Comparison of ENCODE assay signal across 21 cellular contexts in genomic region chr4:13704020-13704419, GRCh38.
DNase-seq lines count a peak whose midpoint lies in the region; ATAC-seq and TF ChIP-seq lines count a peak whose summit lies in the region.
"Had no signal": no experiment of that assay in that cellular context is flagged by ENCODE, and none has a peak within 500 bp of the region (broad histone marks: within the 10 kb centered on the region; RNA-seq: fewer than 3 reads in every experiment).

No MANE protein-coding gene starts in this region.

- no peaks in the 10 kb centered on the region for H3K79me2 ChIP-seq in PC-3 (ENCODE audit: low read length)

- H3K9me3 ChIP-seq in BLaER1 treated with 17β-estradiol and CSF1 and Interleukin-3, amounts not matched to agents 10 nM and 100 nM (replicated peaks in 1 of 11), result no peaks in the 10 kb centered on the region
- H3K9me3 ChIP-seq in Peyer's patch, result no peaks in the 10 kb centered on the region
- no peaks in the 10 kb centered on the region for H3K9me3 ChIP-seq in PC-3 (ENCODE audit: low read length)
- H3K9me3 ChIP-seq: thyroid gland had no signal

- intact Hi-C loops in left colon (cut with DNase I, micrococcal nuclease), result no loop called here
- intact Hi-C loops in PC-3 (cut with micrococcal nuclease), result loop anchor here (5.0 to 10.0 kb wide), 3 partner anchors 151 to 478 kb away; no protein-coding TSS in a partner anchor

- TF ChIP-seq CTCF in Peyer's patch (IDR thresholded peaks at IDR 0.05), result no peak
- no peak for TF ChIP-seq CTCF in PC-3 (conservative IDR thresholded peaks at IDR 0.05; ENCODE audit: low read depth, low read length)

- peaks cover 0 to 20% (median 7%) of the 10 kb centered on the region in 10 experiments; a peak in 16 of 20 replicates for H3K4me1 ChIP-seq in BLaER1 treated with 17β-estradiol and CSF1 and Interleukin-3, amounts not matched to agents 10 nM and 100 nM
- H3K4me1 ChIP-seq in Peyer's patch, result peaks cover 0 to 50% (median 4%) of the 10 kb centered on the region in 4 donors
- peaks cover 58% of the 10 kb centered on the region for H3K4me1 ChIP-seq in PC-3 (ENCODE audit: insufficient read depth, low read length)
- H3K4me1 ChIP-seq: thyroid gland had no signal

- H3K9ac ChIP-seq in BLaER1 treated with 17β-estradiol and CSF1 and Interleukin-3, amounts not matched to agents 10 nM and 100 nM, result no peak overlapping the region
- no peak overlapping the region for H3K9ac ChIP-seq in PC-3 (ENCODE audit: low read length)

- POLR2A ChIA-PET in PC-3 (lab: Charles Lee; ENCODE audit: unreplicated experiment), result no interaction called here

- CTCF ChIA-PET in PC-3 (lab: Charles Lee), result no interaction called here

- no peaks in the 10 kb centered on the region for H3K36me3 ChIP-seq in BLaER1 treated with 17β-estradiol and CSF1 and Interleukin-3, amounts not matched to agents 10 nM and 100 nM
- no peaks in the 10 kb centered on the region for H3K36me3 ChIP-seq in Peyer's patch
- H3K36me3 ChIP-seq in PC-3 (ENCODE audit: low read depth, low read length), result no peaks in the 10 kb centered on the region
- H3K36me3 ChIP-seq: thyroid gland had no signal

- no peaks in the 10 kb centered on the region for H3K9me2 ChIP-seq in PC-3 (replicated peaks; ENCODE audit: low read length)

- peaks cover 9% of the 10 kb centered on the region for H3F3A ChIP-seq in PC-3 (ENCODE audit: low read length, unreplicated experiment)

- no TSS peak for BruUV-seq in PC-3 (replicated peaks; lab: Mats Ljungman, UMichigan)

- TF ChIP-seq POLR2A in Peyer's patch (IDR thresholded peaks at IDR 0.05), result peak in 1 of 2 donors; percentile 12

- H4K20me1 ChIP-seq in BLaER1 treated with 17β-estradiol and CSF1 and Interleukin-3, amounts not matched to agents 10 nM and 100 nM, result no peaks in the 10 kb centered on the region
- H4K20me1 ChIP-seq in PC-3 (ENCODE audit: low read length), result no peaks in the 10 kb centered on the region

- in situ Hi-C loops in KBM-7 (cut with MboI; ENCODE audit: low pct_unique_long_range_greater_than_20kb, low sequenced_read_pairs), result no loop called here

- no peak overlapping the region for H3K27ac ChIP-seq in BLaER1 treated with 17β-estradiol and CSF1 and Interleukin-3, amounts not matched to agents 10 nM and 100 nM
- H3K27ac ChIP-seq in Peyer's patch (peak overlapping the region in 3 of 4 donors; percentile 47 to 81 (median 60)), substantia nigra (ENCODE audit: low read depth, low read length, poor library complexity, severe bottlenecking) (no peak overlapping the region), PC-3 (ENCODE audit: low read length) (no peak overlapping the region)
- H3K27ac ChIP-seq: thyroid gland had no signal

- no peaks in the 10 kb centered on the region for H3K27me3 ChIP-seq in BLaER1 treated with 17β-estradiol and CSF1 and Interleukin-3, amounts not matched to agents 10 nM and 100 nM
- H3K27me3 ChIP-seq in Peyer's patch, result no peaks in the 10 kb centered on the region
- no peaks in the 10 kb centered on the region for H3K27me3 ChIP-seq in PC-3 (ENCODE audit: low read length)
- H3K27me3 ChIP-seq: thyroid gland had no signal

- peak; percentile 75 for ATAC-seq in left colon
- no peak for ATAC-seq in PC-3
- ATAC-seq in GM21786 (IDR thresholded peaks at IDR 0.05; ENCODE audit: unreplicated experiment), result no peak
- ATAC-seq in GM18502 (IDR thresholded peaks at IDR 0.05; ENCODE audit: poor library complexity, unreplicated experiment), result no peak
- ATAC-seq: activated CD4-positive, alpha-beta T cell treated with anti-CD3 and anti-CD28 coated beads for 36 hours had no signal

- H3K4me2 ChIP-seq in BLaER1 treated with 17β-estradiol and CSF1 and Interleukin-3, amounts not matched to agents 10 nM and 100 nM, result peak overlapping the region in 9 of 11 experiments; percentile 8 to 52 (median 34); a peak in 12 of 22 replicates
- H3K4me2 ChIP-seq in PC-3 (ENCODE audit: low read length), result no peak overlapping the region

- H3K4me3 ChIP-seq in BLaER1 treated with 17β-estradiol and CSF1 and Interleukin-3, amounts not matched to agents 10 nM and 100 nM, result no peak overlapping the region
- H3K4me3 ChIP-seq in Peyer's patch (no peak overlapping the region), PC-3 (ENCODE audit: low read length) (no peak overlapping the region)
- H3K4me3 ChIP-seq: lung, thyroid gland had no signal

- DNase-seq in KBM-7 (peak; percentile 26), Peyer's patch (peak in 1 of 3 donors; percentile 55), left colon (peak in 1 of 2 donors; percentile 16), substantia nigra (lab: John Stamatoyannopoulos, UW) (no peak), PC-3 (no peak)
- DNase-seq: activated CD4-positive, alpha-beta T cell treated with anti-CD3 and anti-CD28 coated beads for 36 hours; activated CD8-positive, alpha-beta memory T cell treated with anti-CD3 and anti-CD28 coated beads for 24 hours; activated T-cell treated with anti-CD3 and anti-CD28 coated beads, Interleukin-2, amount 50 U/mL, for 24 hours; CD4-positive, CD25-positive, alpha-beta regulatory T cell; head of caudate nucleus; IMR-90; MM.1S; NCI-H187; NCI-H345; stimulated activated CD4-positive, alpha-beta T cell treated with anti-CD3 and anti-CD28 coated beads, Interleukin-2, amount 100 ng/mL, for 48 hours; stimulated activated naive CD4-positive, alpha-beta T cell treated with Interleukin-2 at 50 U/mL for 16 hours; thyroid gland had no signal

- H2AFZ ChIP-seq in PC-3 (ENCODE audit: low read length), result no peak overlapping the region

Comparison
In these comparisons a context has a peak if more than half of its experiments do, and no peak if none do; other contexts are left out.
1. H3K27ac ChIP-seq: peak in Peyer's patch (3 of 4); none in BLaER1 treated with 17β-estradiol and CSF1 and Interleukin-3, amounts not matched to agents 10 nM and 100 nM (0 of 11), substantia nigra (single experiment) and PC-3 (single experiment).